8 cellular contexts compared by ENCODE assay signal in genomic region chr15:45276851-45277250, GRCh38. TPM values are rescaled to one million over a fixed set of nuclear protein-coding genes. Genes with fewer than 3 reads are reported as not detected.
DNase-seq lines count a peak whose midpoint lies in the region; ATAC-seq and TF ChIP-seq lines count a peak whose summit lies in the region.

No MANE protein-coding gene starts in this region.

- peaks cover 0 to 9% (median 0%) of the 10 kb centered on the region in 7 donors for H3K9me3 Mint-ChIP-seq in CD14-positive monocyte
- H3K9me3 Mint-ChIP-seq in Calu3 (ENCODE audit: low read depth, unreplicated experiment) = no peaks in the 10 kb centered on the region

- BruUV-seq in Calu3 (replicated peaks; lab: Mats Ljungman, UMichigan) = no TSS peak

- ATAC-seq in GM21576 (IDR thresholded peaks at IDR 0.05; ENCODE audit: unreplicated experiment) = no peak

- CTCF ChIA-PET in Calu3 (lab: Charles Lee) = interaction anchor here (0.6 to 1.4 kb wide), 5 partner anchors 71 to 150 kb away, joined by 3 to 17 read pairs (median 7); partner anchors contain the start of gene DUOX1

- H3K27ac Mint-ChIP-seq in CD14-positive monocyte (no peak overlapping the region), Calu3 (ENCODE audit: unreplicated experiment) (no peak overlapping the region)

- H3K27me3 Mint-ChIP-seq in CD14-positive monocyte (ENCODE audit: low read depth in 3 of 3) = peaks cover 2 to 4% (median 3%) of the 10 kb centered on the region in 3 donors
- H3K27me3 Mint-ChIP-seq in Calu3 (ENCODE audit: unreplicated experiment) = no peaks in the 10 kb centered on the region

- H3K4me3 Mint-ChIP-seq in CD14-positive monocyte = no peak overlapping the region
- H3K4me3 Mint-ChIP-seq in Calu3 (ENCODE audit: low read depth, unreplicated experiment) = no peak overlapping the region

- peak; percentile 34 for TF ChIP-seq CTCF in CD14-positive monocyte (IDR thresholded peaks at IDR 0.05)
- no peak for TF ChIP-seq CTCF in Calu3 (IDR thresholded peaks at IDR 0.05; ENCODE audit: unreplicated experiment)

- intact Hi-C loops in CD14-positive monocyte (cut with micrococcal nuclease) = no loop called here
- intact Hi-C loops in Calu3 (cut with micrococcal nuclease; ENCODE audit: unreplicated experiment) = no loop called here

- DNase-seq in CD14-positive monocyte (ENCODE audit: low spot score) (no peak), HT-29 (ENCODE audit: low spot score) (peak; percentile 72), SKM-1 (lab: John Stamatoyannopoulos, UW; ENCODE audit: unreplicated experiment) (peak; percentile 18), globus pallidus (ENCODE audit: low spot score) (peak; percentile 55), islet precursor cell (no peak), Calu3 (no peak)
- DNase-seq in activated T-cell treated with anti-CD3 and anti-CD28 coated beads, Interleukin-2, amount 50 U/mL, for 1 hour = no peak

- H3K36me3 Mint-ChIP-seq in CD14-positive monocyte (peaks cover 0 to 4% of the 10 kb centered on the region in 2 donors), Calu3 (ENCODE audit: insufficient read depth, unreplicated experiment) (peaks cover 9% of the 10 kb centered on the region)

- H3K4me1 Mint-ChIP-seq in CD14-positive monocyte = peaks cover 16% of the 10 kb centered on the region
- peaks cover 6% of the 10 kb centered on the region for H3K4me1 Mint-ChIP-seq in Calu3 (ENCODE audit: low read depth, unreplicated experiment)

RNA-seq across cellular contexts. Expression of gene SLC28A2, which starts 24.8 kb away (rescaled TPM):
- polyA plus RNA-seq in CD14-positive monocyte = not detected
- not detected in 2 replicates for total RNA-seq in HT-29 (2014; rRNA removed; shearing (Covaris generic))
- not detected in 2 replicates for total RNA-seq in Calu3 (2022)

Comparison
In these comparisons a context has a peak if more than half of its experiments do, and no peak if none do; other contexts are left out.
1. DNase-seq: peak in HT-29 (single experiment), SKM-1 (single experiment) and globus pallidus (single experiment); none in CD14-positive monocyte (single experiment), activated T-cell treated with anti-CD3 and anti-CD28 coated beads, Interleukin-2, amount 50 U/mL, for 1 hour (single experiment), islet precursor cell (single experiment) and Calu3 (single experiment).